4 cellular contexts compared by ENCODE assay signal in the genomic region with DNA sequence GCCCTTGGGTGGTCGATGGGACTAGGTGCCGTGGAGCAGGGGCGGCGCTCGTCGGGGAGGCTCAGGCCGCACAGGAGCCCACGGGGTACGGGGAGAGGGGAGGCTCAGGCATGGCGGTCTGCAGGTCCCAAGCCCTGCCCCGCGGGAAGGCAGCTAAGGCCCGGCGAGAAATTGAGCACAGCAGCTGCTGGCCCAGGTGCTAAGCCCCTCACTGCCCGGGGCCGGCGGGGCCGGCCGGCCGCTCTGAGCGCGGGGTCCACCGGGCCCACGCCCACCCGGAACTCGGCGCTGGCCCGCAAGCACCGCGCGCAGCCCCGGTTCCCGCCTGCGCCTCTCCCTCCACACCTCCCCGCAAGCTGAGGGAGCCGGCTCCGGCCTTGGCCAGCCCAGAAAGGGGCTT. TPM values are rescaled to one million over a fixed set of nuclear protein-coding genes. Genes with fewer than 3 reads are reported as not detected.
"Had no signal": no experiment of that assay in that cellular context is flagged by ENCODE, and none has a peak within 500 bp of the region (broad histone marks: within the 10 kb centered on the region; RNA-seq: fewer than 3 reads in every experiment).

No MANE protein-coding gene starts in this region.

RNA-seq across cellular contexts. Expression of a gene that starts 13.3 kb away (rescaled TPM):
- total RNA-seq: LHCN-M2, M059J, MCF 10A, NCI-H460 had no signal

RNA-seq across cellular contexts. Expression of a gene that starts 24.8 kb away (rescaled TPM):
- total RNA-seq: M059J, MCF 10A had no signal
